In the genomic region with DNA sequence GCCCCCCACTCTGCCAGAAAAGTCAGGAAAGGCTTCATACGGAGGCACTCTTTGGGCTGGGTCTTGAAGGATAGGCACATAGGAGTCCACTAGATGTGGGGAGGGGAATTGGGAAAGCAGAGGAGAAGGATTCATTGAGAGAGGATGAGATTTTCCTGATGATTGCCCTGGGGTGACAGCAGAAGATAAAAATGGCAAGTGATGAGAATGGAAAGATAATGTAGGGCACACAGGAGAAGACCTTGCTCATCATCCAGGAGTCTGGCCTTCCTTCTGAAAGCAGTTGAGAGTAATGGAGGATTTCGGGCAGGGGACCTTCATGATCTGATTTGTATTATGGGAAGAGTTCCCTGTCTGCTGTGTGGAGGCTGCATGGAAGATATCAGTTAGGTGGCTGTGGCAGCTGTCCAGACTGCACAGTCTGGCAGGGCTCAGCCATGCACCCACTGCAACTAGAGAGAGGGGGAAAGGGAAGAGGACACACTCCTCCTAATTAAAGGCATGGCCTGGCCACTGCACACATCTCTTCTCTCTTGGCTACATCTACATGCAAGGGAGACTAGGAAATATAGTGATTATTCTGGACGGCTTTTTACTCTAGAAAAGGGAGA, we compare ENCODE assay signal across 24 cellular contexts. TPM values are rescaled to one million over a fixed set of nuclear protein-coding genes. Genes with fewer than 3 reads are reported as not detected.
A peak's percentile ranks its signal among the peaks of the same experiment; 100 is the strongest.
DNase-seq lines count a peak whose midpoint lies in the region; ATAC-seq and TF ChIP-seq lines count a peak whose summit lies in the region.
"Had no signal": no experiment of that assay in that cellular context is flagged by ENCODE, and none has a peak within 500 bp of the region (broad histone marks: within the 10 kb centered on the region; RNA-seq: fewer than 3 reads in every experiment).

No MANE protein-coding gene starts in this region.

- H3K14ac ChIP-seq in IMR-90 (replicated peaks; ENCODE audit: low read depth, low read length) = no peak overlapping the region

- H3K56ac ChIP-seq in IMR-90 (ENCODE audit: extremely low read depth, insufficient read depth, low read length) = no peak overlapping the region

- H3K4me2 ChIP-seq in IMR-90 (ENCODE audit: low read depth, low read length) (no peak overlapping the region), GM23338 (no peak overlapping the region)

- H3K23ac ChIP-seq in IMR-90 (ENCODE audit: low read depth, low read length) = no peak overlapping the region

- ATAC-seq in IMR-90 (ENCODE audit: low read depth) (0 out of 2 replicates have a peak, but pooled peaks have one; percentile 22), Panc1 (0 out of 2 replicates have a peak, but pooled peaks have one; percentile 17), Right ventricle myocardium superior (ENCODE audit: poor library complexity) (peak; percentile 79), GM23338 (no peak)
- no peak for ATAC-seq in naive thymus-derived CD8-positive, alpha-beta T cell
- ATAC-seq: effector memory CD8-positive, alpha-beta T cell had no signal

- H2BK15ac ChIP-seq in IMR-90 (ENCODE audit: low read depth, low read length) = no peak overlapping the region

- H3K9me3 ChIP-seq in IMR-90 (ENCODE audit: control insufficient read depth, insufficient read depth, low read length) (no peaks in the 10 kb centered on the region), Panc1 (ENCODE audit: control insufficient read depth, insufficient read depth, low read depth, low read length) (no peaks in the 10 kb centered on the region)
- H3K9me3 ChIP-seq: Peyer's patch, SJSA1, upper lobe of right lung had no signal

- no peak overlapping the region for H2BK20ac ChIP-seq in IMR-90 (ENCODE audit: low read depth, low read length)

- POLR2A ChIA-PET in IMR-90 (lab: Charles Lee; ENCODE audit: unreplicated experiment) (no interaction called here), Panc1 (lab: Charles Lee) (no interaction called here)
- POLR2A ChIA-PET in naive thymus-derived CD8-positive, alpha-beta T cell (lab: Charles Lee) = no interaction called here

- H3K9me2 ChIP-seq in GM23338 (ENCODE audit: insufficient read depth) = no peaks in the 10 kb centered on the region

- intact Hi-C loops in IMR-90 (cut with micrococcal nuclease) = no loop called here
- intact Hi-C loops in Panc1 (cut with micrococcal nuclease; ENCODE audit: unreplicated experiment) = no loop called here
- intact Hi-C loops in Right ventricle myocardium superior (cut with DNase I) = no loop called here

- H3K4ac ChIP-seq in IMR-90 (ENCODE audit: low read depth, low read length) = no peak overlapping the region

- H2AFZ ChIP-seq in IMR-90 (replicated peaks; ENCODE audit: low read length, poor library complexity) = no peak overlapping the region
- no peak overlapping the region for H2AFZ ChIP-seq in GM23338

- BruUV-seq in IMR-90 (replicated peaks; lab: Mats Ljungman, UMichigan) = no TSS peak
- no TSS peak for BruUV-seq in Panc1 (replicated peaks; lab: Mats Ljungman, UMichigan)

- no peak for TF ChIP-seq CTCF in IMR-90 (conservative IDR thresholded peaks at IDR 0.05; ENCODE audit: low read depth, low read length)
- TF ChIP-seq CTCF in Panc1 (IDR thresholded peaks at IDR 0.05) = no peak
- TF ChIP-seq CTCF in progenitor cell of endocrine pancreas (IDR thresholded peaks at IDR 0.05; ENCODE audit: unreplicated experiment) = no peak
- no peak for TF ChIP-seq CTCF in GM23338 (conservative IDR thresholded peaks at IDR 0.05; ENCODE audit: low read depth in 2 of 2)

- no peak overlapping the region for H4K8ac ChIP-seq in IMR-90 (ENCODE audit: low read depth in 2 of 2, low read length in 2 of 2)

- peaks cover 5% of the 10 kb centered on the region; the same call in 1 of the 2 replicates for H3K27me3 ChIP-seq in IMR-90 (ENCODE audit: control insufficient read depth, insufficient read depth, low read length)
- H3K27me3 ChIP-seq in Panc1 (ENCODE audit: control insufficient read depth, insufficient read depth, low read length) = no peaks in the 10 kb centered on the region
- no peaks in the 10 kb centered on the region for H3K27me3 ChIP-seq in GM23338 (ENCODE audit: insufficient read depth)
- H3K27me3 ChIP-seq: Peyer's patch, SJSA1 had no signal

- H3K18ac ChIP-seq in IMR-90 (ENCODE audit: low read depth, low read length) = no peak overlapping the region

- no peak overlapping the region for H2AK5ac ChIP-seq in IMR-90 (ENCODE audit: low read depth, low read length)

- H3K4me1 Mint-ChIP-seq in progenitor cell of endocrine pancreas (ENCODE audit: low read depth) (no peaks in the 10 kb centered on the region), GM23338 (peaks cover 11% of the 10 kb centered on the region; the same call in 2 of the 3 replicates)
- H3K4me1 Mint-ChIP-seq in naive thymus-derived CD8-positive, alpha-beta T cell = no peaks in the 10 kb centered on the region
- H3K4me1 Mint-ChIP-seq: activated CD4-positive, alpha-beta T cell treated with anti-CD3 and anti-CD28 coated beads, Interleukin-2, amount 10 ng/mL, durations not matched to agents 24 days and 14 days had no signal

- no peak overlapping the region for H4K5ac ChIP-seq in IMR-90 (ENCODE audit: low read depth, low read length)

- dilution Hi-C loops in IMR-90 (cut with HindIII; ENCODE audit: low sequenced_read_pairs, unreplicated experiment) = no loop called here

- H2BK120ac ChIP-seq in IMR-90 (ENCODE audit: low read depth, low read length) = no peak overlapping the region

- H3K27ac Mint-ChIP-seq in progenitor cell of endocrine pancreas = peak overlapping the region; percentile 7
- no peak overlapping the region for H3K27ac Mint-ChIP-seq in GM23338
- no peak overlapping the region for H3K27ac Mint-ChIP-seq in naive thymus-derived CD8-positive, alpha-beta T cell
- H3K27ac Mint-ChIP-seq: activated CD4-positive, alpha-beta T cell treated with anti-CD3 and anti-CD28 coated beads, Interleukin-2, amount 10 ng/mL, durations not matched to agents 24 days and 14 days; activated naive CD8-positive, alpha-beta T cell; activated T-helper 2 cell treated with anti-CD3 and anti-CD28 coated beads, Interferon-gamma antibody, Interleukin-2, Interleukin-4, amounts not matched to agents 10 μg/mL and 5 μg/mL and 100 μg/mL, durations not matched to agents 14 hours and 24 hours and 36 hours; CD4-positive, alpha-beta T cell had no signal

- no peak overlapping the region for H2BK5ac ChIP-seq in IMR-90 (ENCODE audit: low read depth, low read length, poor library complexity, severe bottlenecking)

- H3K4me3 Mint-ChIP-seq in progenitor cell of endocrine pancreas (ENCODE audit: low read depth) (no peak overlapping the region), GM23338 (no peak overlapping the region)
- H3K4me3 Mint-ChIP-seq in naive thymus-derived CD8-positive, alpha-beta T cell = no peak overlapping the region
- H3K4me3 Mint-ChIP-seq: activated CD4-positive, alpha-beta T cell treated with anti-CD3 and anti-CD28 coated beads, Interleukin-2, amount 10 ng/mL, durations not matched to agents 24 days and 14 days; activated naive CD8-positive, alpha-beta T cell; CD4-positive, alpha-beta T cell; effector memory CD8-positive, alpha-beta T cell had no signal

- H3K36me3 ChIP-seq in IMR-90 (ENCODE audit: control insufficient read depth, insufficient read depth, low read length) (no peaks in the 10 kb centered on the region), Panc1 (ENCODE audit: control insufficient read depth, insufficient read depth, low read length) (no peaks in the 10 kb centered on the region), GM23338 (ENCODE audit: insufficient read depth) (no peaks in the 10 kb centered on the region)
- H3K36me3 ChIP-seq: Peyer's patch, SJSA1, upper lobe of right lung had no signal

- 80% methylated on average over 1 of the region's 3 CpGs; no CpG with 5 or more reads in 1 of the 2 experiments for WGBS in IMR-90 (ENCODE audit: extremely low coverage in 2 of 2, insufficient read length in 1 of 2), 2 experiments

- TF ChIP-seq RAD21 in IMR-90 (IDR thresholded peaks at IDR 0.05; ENCODE audit: low read length) = no peak

- no peak overlapping the region for H3K9ac ChIP-seq in IMR-90 (ENCODE audit: low read depth, low read length)

- H3K27me3 Mint-ChIP-seq in progenitor cell of endocrine pancreas = peaks cover 16% of the 10 kb centered on the region
- peaks cover 16% of the 10 kb centered on the region for H3K27me3 Mint-ChIP-seq in GM23338 (ENCODE audit: insufficient read depth, low read depth, poor library complexity)
- H3K27me3 Mint-ChIP-seq in naive thymus-derived CD8-positive, alpha-beta T cell = peaks cover 11 to 57% (median 42%) of the 10 kb centered on the region in 5 donors

- H3K9me3 Mint-ChIP-seq in progenitor cell of endocrine pancreas (ENCODE audit: low read depth) (no peaks in the 10 kb centered on the region), GM23338 (no peaks in the 10 kb centered on the region)
- peaks cover 0 to 2% (median 0%) of the 10 kb centered on the region in 9 donors for H3K9me3 Mint-ChIP-seq in naive thymus-derived CD8-positive, alpha-beta T cell
- H3K9me3 Mint-ChIP-seq: activated CD4-positive, alpha-beta T cell treated with anti-CD3 and anti-CD28 coated beads, Interleukin-2, amount 10 ng/mL, durations not matched to agents 24 days and 14 days; activated T-helper 2 cell treated with anti-CD3 and anti-CD28 coated beads, Interferon-gamma antibody, Interleukin-2, Interleukin-4, amounts not matched to agents 10 μg/mL and 5 μg/mL and 100 μg/mL, durations not matched to agents 14 hours and 24 hours and 36 hours; CD4-positive, alpha-beta T cell; effector memory CD8-positive, alpha-beta T cell had no signal

- no peak overlapping the region for H4K91ac ChIP-seq in IMR-90 (ENCODE audit: insufficient read depth, low read depth, low read length)

- CTCF ChIA-PET in IMR-90 (lab: Yijun Ruan, JAX) (no interaction called here), Panc1 (lab: Charles Lee) (no interaction called here)

- no peak overlapping the region for H3K27ac ChIP-seq in IMR-90 (ENCODE audit: insufficient read depth, low read length)
- no peak overlapping the region for H3K27ac ChIP-seq in Panc1 (ENCODE audit: low read length)
- no peak overlapping the region for H3K27ac ChIP-seq in GM23338 (ENCODE audit: low read depth)
- H3K27ac ChIP-seq: Peyer's patch, SJSA1, upper lobe of right lung had no signal

- no peaks in the 10 kb centered on the region for H4K20me1 ChIP-seq in IMR-90 (ENCODE audit: insufficient read depth, low read length)
- H4K20me1 ChIP-seq in GM23338 (replicated peaks; ENCODE audit: insufficient read depth) = no peaks in the 10 kb centered on the region

- no peaks in the 10 kb centered on the region for H3K79me1 ChIP-seq in IMR-90 (ENCODE audit: low read depth in 1 of 2, low read length in 2 of 2)

- no peaks in the 10 kb centered on the region for H3K79me2 ChIP-seq in GM23338 (replicated peaks; ENCODE audit: insufficient read depth)

- H3F3A ChIP-seq in GM23338 (replicated peaks; ENCODE audit: low read depth) = no peaks in the 10 kb centered on the region

- H3K4me1 ChIP-seq in IMR-90 (ENCODE audit: control insufficient read depth, insufficient read depth, low read length) (peaks cover 2% of the 10 kb centered on the region; the same call in 1 of the 2 replicates), Panc1 (ENCODE audit: control insufficient read depth, insufficient read depth, low read length) (no peaks in the 10 kb centered on the region), GM23338 (ENCODE audit: insufficient read depth) (no peaks in the 10 kb centered on the region)
- H3K4me1 ChIP-seq: Peyer's patch, SJSA1, upper lobe of right lung had no signal

- in situ Hi-C loops in IMR-90 (cut with MboI; ENCODE audit: low sequenced_read_pairs) (no loop called here), Panc1 (cut with HindIII; ENCODE audit: low pct_unique_long_range_greater_than_20kb, low sequenced_read_pairs) (no loop called here)

- no peak overlapping the region for H3K4me3 ChIP-seq in IMR-90 (ENCODE audit: insufficient read depth, low read depth, low read length)
- H3K4me3 ChIP-seq in Panc1 (ENCODE audit: low read depth in 2 of 2, low read length in 2 of 2) = no peak overlapping the region
- H3K4me3 ChIP-seq in GM23338 = no peak overlapping the region
- H3K4me3 ChIP-seq: lung, Peyer's patch, SJSA1, upper lobe of right lung had no signal

- no peak for DNase-seq in IMR-90
- no peak for DNase-seq in Panc1 (ENCODE audit: low read depth, low spot score)
- peak; percentile 73 for DNase-seq in Right ventricle myocardium superior
- DNase-seq in progenitor cell of endocrine pancreas (ENCODE audit: low spot score, unreplicated experiment) = no peak
- DNase-seq in NCI-H146 (lab: John Stamatoyannopoulos, UW) = no peak
- no peak for DNase-seq in GM23338 (ENCODE audit: low spot score)
- no peak for DNase-seq in naive thymus-derived CD8-positive, alpha-beta T cell
- DNase-seq: activated CD4-positive, alpha-beta T cell treated with anti-CD3 and anti-CD28 coated beads, Interleukin-2, amount 10 ng/mL, durations not matched to agents 24 days and 14 days; CD4-positive, alpha-beta T cell; DMS53; effector memory CD8-positive, alpha-beta T cell; GDM1; islet precursor cell; NCI-H1417; Peyer's patch; retina; stimulated activated CD4-positive, alpha-beta T cell treated with anti-CD3 and anti-CD28 coated beads, Interleukin-15, amount 100 ng/mL, for 24 hours; T-helper 2 cell; upper lobe of right lung had no signal

- no peak overlapping the region for H2AK9ac ChIP-seq in IMR-90 (replicated peaks; ENCODE audit: low read depth, low read length, poor library complexity)

- H3K9me1 ChIP-seq in IMR-90 (ENCODE audit: insufficient read depth, low read length) = no peaks in the 10 kb centered on the region

- no peak for TF ChIP-seq POLR2A in IMR-90 (IDR thresholded peaks at IDR 0.05; ENCODE audit: low read depth, low read length)

- H3K36me3 Mint-ChIP-seq in progenitor cell of endocrine pancreas (ENCODE audit: insufficient read depth) (no peaks in the 10 kb centered on the region), GM23338 (ENCODE audit: low read depth) (no peaks in the 10 kb centered on the region)
- peaks cover 0 to 2% (median 0%) of the 10 kb centered on the region in 3 donors for H3K36me3 Mint-ChIP-seq in naive thymus-derived CD8-positive, alpha-beta T cell
- H3K36me3 Mint-ChIP-seq: activated naive CD8-positive, alpha-beta T cell had no signal

RNA-seq across cellular contexts. Expression of a gene that starts 9.6 kb away (rescaled TPM):
- total RNA-seq in IMR-90 (2012; rRNA removed) (4.8 and 5.6 TPM in 2 replicates), Panc1 (2021; ENCODE audit: unreplicated experiment) (0.49 TPM), Right ventricle myocardium superior (4,881 TPM), progenitor cell of endocrine pancreas (0.73 and 0.74 TPM in 2 replicates)
- polyA plus RNA-seq in IMR-90 (2012; rRNA removed) (6.6 and 8.6 TPM in 2 replicates), GM23338 (2016; fragmentation: Nextera tagmentation; extraction: Ambion mirVana) (50.0 and 50.2 TPM in 2 replicates)
- 4.2 and 4.5 TPM in 2 replicates for polyA plus RNA-seq in IMR-90 (2012; cell fraction: cytosol; rRNA removed)
- polyA plus RNA-seq in IMR-90 (2012; cell fraction: nucleus; rRNA removed; ENCODE audit: low replicate concordance) = 0.59 and 3.4 TPM in 2 replicates
- 0.57 TPM for polyA plus RNA-seq in Panc1 (2012; ENCODE audit: insufficient read length)
- total RNA-seq in GM23338 (2014; rRNA removed; shearing (Covaris generic)) = 19.3 and 27.9 TPM in 2 replicates
- not detected for total RNA-seq in naive thymus-derived CD8-positive, alpha-beta T cell
- not detected for polyA plus RNA-seq in naive thymus-derived CD8-positive, alpha-beta T cell
- total RNA-seq: activated CD4-positive, alpha-beta T cell treated with anti-CD3 and anti-CD28 coated beads, Interleukin-2, amount 10 ng/mL, durations not matched to agents 24 days and 14 days; activated T-helper 2 cell treated with anti-CD3 and anti-CD28 coated beads, Interferon-gamma antibody, Interleukin-2, Interleukin-4, amounts not matched to agents 10 μg/mL and 5 μg/mL and 100 μg/mL, durations not matched to agents 14 hours and 24 hours and 36 hours; CD4-positive, alpha-beta T cell; H4 had no signal

RNA-seq across cellular contexts. Expression of a gene that starts 30.5 kb away (rescaled TPM):
- 2.0 and 3.1 TPM in 2 replicates for total RNA-seq in IMR-90 (2012; rRNA removed)
- polyA plus RNA-seq in IMR-90 (2012; rRNA removed) = 59.5 and 64.8 TPM in 2 replicates
- polyA plus RNA-seq in IMR-90 (2012; cell fraction: cytosol; rRNA removed) = 22.2 and 123 TPM in 2 replicates
- polyA plus RNA-seq in IMR-90 (2012; cell fraction: nucleus; rRNA removed; ENCODE audit: low replicate concordance) = 50.5 and 133 TPM in 2 replicates
- total RNA-seq in Panc1 (2021; ENCODE audit: unreplicated experiment) = 14.0 TPM
- 17.2 TPM for polyA plus RNA-seq in Panc1 (2012; ENCODE audit: insufficient read length)
- 1.5 TPM for total RNA-seq in Right ventricle myocardium superior
- 58.8 and 65.7 TPM in 2 replicates for total RNA-seq in progenitor cell of endocrine pancreas
- total RNA-seq in GM23338 (2014; rRNA removed; shearing (Covaris generic)) = 18.8 and 20.5 TPM in 2 replicates
- 22.5 and 23.3 TPM in 2 replicates for polyA plus RNA-seq in GM23338 (2016; fragmentation: Nextera tagmentation; extraction: Ambion mirVana)
- not detected for total RNA-seq in naive thymus-derived CD8-positive, alpha-beta T cell
- not detected for polyA plus RNA-seq in naive thymus-derived CD8-positive, alpha-beta T cell
- total RNA-seq: activated CD4-positive, alpha-beta T cell treated with anti-CD3 and anti-CD28 coated beads, Interleukin-2, amount 10 ng/mL, durations not matched to agents 24 days and 14 days had no signal

Comparison
In these comparisons a context has a peak if more than half of its experiments do, and no peak if none do; other contexts are left out.
1. ATAC-seq: peak in IMR-90 (single experiment), Panc1 (single experiment) and Right ventricle myocardium superior (single experiment); none in GM23338 (single experiment) and naive thymus-derived CD8-positive, alpha-beta T cell (0 of 2).
2. RNA of a gene that starts 9.6 kb away (total RNA-seq): 4,881 TPM in Right ventricle myocardium superior (single experiment); 19.3 to 27.9 TPM in GM23338, 4.8 to 5.6 TPM in IMR-90, 0.73 to 0.74 TPM in progenitor cell of endocrine pancreas, 0.49 TPM in Panc1 (single experiment) and not detected in naive thymus-derived CD8-positive, alpha-beta T cell; every median in the first group is over 100 times any median in the second.